ENCODE assay signal across 1 cellular context in the genomic region with DNA sequence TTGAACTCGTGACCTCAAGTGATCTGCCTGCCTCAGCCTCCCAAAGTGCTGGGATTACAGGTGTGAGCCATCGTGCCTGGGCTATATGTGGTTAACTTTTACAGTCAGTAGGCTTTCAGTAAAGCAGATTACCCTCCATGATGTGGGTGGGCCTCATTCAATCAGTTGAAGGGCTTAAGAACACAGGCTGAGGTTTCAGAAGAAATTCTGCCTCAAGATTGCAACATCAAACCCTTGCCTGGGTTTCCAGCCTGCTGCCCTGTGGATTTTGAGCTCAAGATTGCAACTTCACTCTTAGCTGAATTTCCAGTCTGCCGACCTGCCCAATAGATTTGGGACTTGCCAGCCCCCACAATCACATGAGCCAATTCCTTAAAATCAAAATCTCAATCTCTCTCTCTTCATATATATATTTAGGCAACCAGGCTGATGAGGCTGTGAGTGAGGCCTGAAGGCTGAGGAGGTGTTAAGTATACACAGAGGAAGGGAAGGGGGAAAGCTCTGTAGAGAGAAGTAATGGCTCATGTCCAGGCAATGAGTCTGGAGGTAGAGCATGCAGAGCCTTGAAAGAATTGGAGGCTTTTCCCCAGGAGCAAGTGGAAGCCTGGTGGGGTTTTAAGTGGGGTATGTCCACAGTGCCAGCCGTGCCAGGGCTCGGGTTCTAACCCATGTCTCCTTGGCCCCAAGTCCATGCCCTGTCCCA.
A peak's percentile ranks its signal among the peaks of the same experiment; 100 is the strongest.
TF ChIP-seq lines count a peak whose summit lies in the region.

No MANE protein-coding gene starts in this region.

TF ChIP-seq in HepG2, 621 proteins besides CTCF, POLR2A, EP300 and RAD21:
- TF ChIP-seq, protein P1, sequence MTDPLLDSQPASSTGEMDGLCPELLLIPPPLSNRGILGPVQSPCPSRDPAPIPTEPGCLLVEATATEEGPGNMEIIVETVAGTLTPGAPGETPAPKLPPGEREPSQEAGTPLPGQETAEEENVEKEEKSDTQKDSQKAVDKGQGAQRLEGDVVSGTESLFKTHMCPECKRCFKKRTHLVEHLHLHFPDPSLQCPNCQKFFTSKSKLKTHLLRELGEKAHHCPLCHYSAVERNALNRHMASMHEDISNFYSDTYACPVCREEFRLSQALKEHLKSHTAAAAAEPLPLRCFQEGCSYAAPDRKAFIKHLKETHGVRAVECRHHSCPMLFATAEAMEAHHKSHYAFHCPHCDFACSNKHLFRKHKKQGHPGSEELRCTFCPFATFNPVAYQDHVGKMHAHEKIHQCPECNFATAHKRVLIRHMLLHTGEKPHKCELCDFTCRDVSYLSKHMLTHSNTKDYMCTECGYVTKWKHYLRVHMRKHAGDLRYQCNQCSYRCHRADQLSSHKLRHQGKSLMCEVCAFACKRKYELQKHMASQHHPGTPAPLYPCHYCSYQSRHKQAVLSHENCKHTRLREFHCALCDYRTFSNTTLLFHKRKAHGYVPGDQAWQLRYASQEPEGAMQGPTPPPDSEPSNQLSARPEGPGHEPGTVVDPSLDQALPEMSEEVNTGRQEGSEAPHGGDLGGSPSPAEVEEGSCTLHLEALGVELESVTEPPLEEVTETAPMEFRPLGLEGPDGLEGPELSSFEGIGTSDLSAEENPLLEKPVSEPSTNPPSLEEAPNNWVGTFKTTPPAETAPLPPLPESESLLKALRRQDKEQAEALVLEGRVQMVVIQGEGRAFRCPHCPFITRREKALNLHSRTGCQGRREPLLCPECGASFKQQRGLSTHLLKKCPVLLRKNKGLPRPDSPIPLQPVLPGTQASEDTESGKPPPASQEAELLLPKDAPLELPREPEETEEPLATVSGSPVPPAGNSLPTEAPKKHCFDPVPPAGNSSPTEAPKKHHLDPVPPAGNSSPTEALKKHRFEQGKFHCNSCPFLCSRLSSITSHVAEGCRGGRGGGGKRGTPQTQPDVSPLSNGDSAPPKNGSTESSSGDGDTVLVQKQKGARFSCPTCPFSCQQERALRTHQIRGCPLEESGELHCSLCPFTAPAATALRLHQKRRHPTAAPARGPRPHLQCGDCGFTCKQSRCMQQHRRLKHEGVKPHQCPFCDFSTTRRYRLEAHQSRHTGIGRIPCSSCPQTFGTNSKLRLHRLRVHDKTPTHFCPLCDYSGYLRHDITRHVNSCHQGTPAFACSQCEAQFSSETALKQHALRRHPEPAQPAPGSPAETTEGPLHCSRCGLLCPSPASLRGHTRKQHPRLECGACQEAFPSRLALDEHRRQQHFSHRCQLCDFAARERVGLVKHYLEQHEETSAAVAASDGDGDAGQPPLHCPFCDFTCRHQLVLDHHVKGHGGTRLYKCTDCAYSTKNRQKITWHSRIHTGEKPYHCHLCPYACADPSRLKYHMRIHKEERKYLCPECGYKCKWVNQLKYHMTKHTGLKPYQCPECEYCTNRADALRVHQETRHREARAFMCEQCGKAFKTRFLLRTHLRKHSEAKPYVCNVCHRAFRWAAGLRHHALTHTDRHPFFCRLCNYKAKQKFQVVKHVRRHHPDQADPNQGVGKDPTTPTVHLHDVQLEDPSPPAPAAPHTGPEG (CRISPR knock-in tag; IDR thresholded peaks at IDR 0.05), result no peak
- peak; percentile 58 for TF ChIP-seq CEBPB (IDR thresholded peaks at IDR 0.05; ENCODE audit: borderline replicate concordance, low read depth, low read length)
- TF ChIP-seq HCFC1 (IDR thresholded peaks at IDR 0.05; ENCODE audit: low read depth, low read length), result no peak
- no peak for TF ChIP-seq ZFAT (CRISPR knock-in tag; conservative IDR thresholded peaks at IDR 0.05)
- TF ChIP-seq ISL2 (CRISPR knock-in tag; IDR thresholded peaks at IDR 0.05), result no peak
- 0 out of 2 replicates have a peak, but pooled peaks have one; percentile 9 for TF ChIP-seq ZMYM3 (CRISPR knock-in tag; IDR thresholded peaks at IDR 0.05)
- TF ChIP-seq, protein P2, sequence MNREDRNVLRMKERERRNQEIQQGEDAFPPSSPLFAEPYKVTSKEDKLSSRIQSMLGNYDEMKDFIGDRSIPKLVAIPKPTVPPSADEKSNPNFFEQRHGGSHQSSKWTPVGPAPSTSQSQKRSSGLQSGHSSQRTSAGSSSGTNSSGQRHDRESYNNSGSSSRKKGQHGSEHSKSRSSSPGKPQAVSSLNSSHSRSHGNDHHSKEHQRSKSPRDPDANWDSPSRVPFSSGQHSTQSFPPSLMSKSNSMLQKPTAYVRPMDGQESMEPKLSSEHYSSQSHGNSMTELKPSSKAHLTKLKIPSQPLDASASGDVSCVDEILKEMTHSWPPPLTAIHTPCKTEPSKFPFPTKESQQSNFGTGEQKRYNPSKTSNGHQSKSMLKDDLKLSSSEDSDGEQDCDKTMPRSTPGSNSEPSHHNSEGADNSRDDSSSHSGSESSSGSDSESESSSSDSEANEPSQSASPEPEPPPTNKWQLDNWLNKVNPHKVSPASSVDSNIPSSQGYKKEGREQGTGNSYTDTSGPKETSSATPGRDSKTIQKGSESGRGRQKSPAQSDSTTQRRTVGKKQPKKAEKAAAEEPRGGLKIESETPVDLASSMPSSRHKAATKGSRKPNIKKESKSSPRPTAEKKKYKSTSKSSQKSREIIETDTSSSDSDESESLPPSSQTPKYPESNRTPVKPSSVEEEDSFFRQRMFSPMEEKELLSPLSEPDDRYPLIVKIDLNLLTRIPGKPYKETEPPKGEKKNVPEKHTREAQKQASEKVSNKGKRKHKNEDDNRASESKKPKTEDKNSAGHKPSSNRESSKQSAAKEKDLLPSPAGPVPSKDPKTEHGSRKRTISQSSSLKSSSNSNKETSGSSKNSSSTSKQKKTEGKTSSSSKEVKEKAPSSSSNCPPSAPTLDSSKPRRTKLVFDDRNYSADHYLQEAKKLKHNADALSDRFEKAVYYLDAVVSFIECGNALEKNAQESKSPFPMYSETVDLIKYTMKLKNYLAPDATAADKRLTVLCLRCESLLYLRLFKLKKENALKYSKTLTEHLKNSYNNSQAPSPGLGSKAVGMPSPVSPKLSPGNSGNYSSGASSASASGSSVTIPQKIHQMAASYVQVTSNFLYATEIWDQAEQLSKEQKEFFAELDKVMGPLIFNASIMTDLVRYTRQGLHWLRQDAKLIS (CRISPR knock-in tag; IDR thresholded peaks at IDR 0.05), result no peak
- no peak for TF ChIP-seq ZNF720 (CRISPR knock-in tag; IDR thresholded peaks at IDR 0.05)
- TF ChIP-seq NFE2L1 (CRISPR knock-in tag; IDR thresholded peaks at IDR 0.05; ENCODE audit: borderline replicate concordance), result no peak
- TF ChIP-seq, protein P3, sequence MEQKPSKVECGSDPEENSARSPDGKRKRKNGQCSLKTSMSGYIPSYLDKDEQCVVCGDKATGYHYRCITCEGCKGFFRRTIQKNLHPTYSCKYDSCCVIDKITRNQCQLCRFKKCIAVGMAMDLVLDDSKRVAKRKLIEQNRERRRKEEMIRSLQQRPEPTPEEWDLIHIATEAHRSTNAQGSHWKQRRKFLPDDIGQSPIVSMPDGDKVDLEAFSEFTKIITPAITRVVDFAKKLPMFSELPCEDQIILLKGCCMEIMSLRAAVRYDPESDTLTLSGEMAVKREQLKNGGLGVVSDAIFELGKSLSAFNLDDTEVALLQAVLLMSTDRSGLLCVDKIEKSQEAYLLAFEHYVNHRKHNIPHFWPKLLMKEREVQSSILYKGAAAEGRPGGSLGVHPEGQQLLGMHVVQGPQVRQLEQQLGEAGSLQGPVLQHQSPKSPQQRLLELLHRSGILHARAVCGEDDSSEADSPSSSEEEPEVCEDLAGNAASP (CRISPR knock-in tag; IDR thresholded peaks at IDR 0.05; ENCODE audit: borderline replicate concordance), result no peak
- TF ChIP-seq ZNF33B (CRISPR knock-in tag; IDR thresholded peaks at IDR 0.05), result no peak
- no peak for TF ChIP-seq ZNF746 (CRISPR knock-in tag; IDR thresholded peaks at IDR 0.05)
- TF ChIP-seq CENPT (CRISPR knock-in tag; IDR thresholded peaks at IDR 0.05; ENCODE audit: low read depth), result no peak
- TF ChIP-seq, protein P4, sequence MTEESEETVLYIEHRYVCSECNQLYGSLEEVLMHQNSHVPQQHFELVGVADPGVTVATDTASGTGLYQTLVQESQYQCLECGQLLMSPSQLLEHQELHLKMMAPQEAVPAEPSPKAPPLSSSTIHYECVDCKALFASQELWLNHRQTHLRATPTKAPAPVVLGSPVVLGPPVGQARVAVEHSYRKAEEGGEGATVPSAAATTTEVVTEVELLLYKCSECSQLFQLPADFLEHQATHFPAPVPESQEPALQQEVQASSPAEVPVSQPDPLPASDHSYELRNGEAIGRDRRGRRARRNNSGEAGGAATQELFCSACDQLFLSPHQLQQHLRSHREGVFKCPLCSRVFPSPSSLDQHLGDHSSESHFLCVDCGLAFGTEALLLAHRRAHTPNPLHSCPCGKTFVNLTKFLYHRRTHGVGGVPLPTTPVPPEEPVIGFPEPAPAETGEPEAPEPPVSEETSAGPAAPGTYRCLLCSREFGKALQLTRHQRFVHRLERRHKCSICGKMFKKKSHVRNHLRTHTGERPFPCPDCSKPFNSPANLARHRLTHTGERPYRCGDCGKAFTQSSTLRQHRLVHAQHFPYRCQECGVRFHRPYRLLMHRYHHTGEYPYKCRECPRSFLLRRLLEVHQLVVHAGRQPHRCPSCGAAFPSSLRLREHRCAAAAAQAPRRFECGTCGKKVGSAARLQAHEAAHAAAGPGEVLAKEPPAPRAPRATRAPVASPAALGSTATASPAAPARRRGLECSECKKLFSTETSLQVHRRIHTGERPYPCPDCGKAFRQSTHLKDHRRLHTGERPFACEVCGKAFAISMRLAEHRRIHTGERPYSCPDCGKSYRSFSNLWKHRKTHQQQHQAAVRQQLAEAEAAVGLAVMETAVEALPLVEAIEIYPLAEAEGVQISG (CRISPR knock-in tag; IDR thresholded peaks at IDR 0.05), result no peak
- TF ChIP-seq FOSL2 (CRISPR knock-in tag; IDR thresholded peaks at IDR 0.05), result no peak
- TF ChIP-seq, protein P5, sequence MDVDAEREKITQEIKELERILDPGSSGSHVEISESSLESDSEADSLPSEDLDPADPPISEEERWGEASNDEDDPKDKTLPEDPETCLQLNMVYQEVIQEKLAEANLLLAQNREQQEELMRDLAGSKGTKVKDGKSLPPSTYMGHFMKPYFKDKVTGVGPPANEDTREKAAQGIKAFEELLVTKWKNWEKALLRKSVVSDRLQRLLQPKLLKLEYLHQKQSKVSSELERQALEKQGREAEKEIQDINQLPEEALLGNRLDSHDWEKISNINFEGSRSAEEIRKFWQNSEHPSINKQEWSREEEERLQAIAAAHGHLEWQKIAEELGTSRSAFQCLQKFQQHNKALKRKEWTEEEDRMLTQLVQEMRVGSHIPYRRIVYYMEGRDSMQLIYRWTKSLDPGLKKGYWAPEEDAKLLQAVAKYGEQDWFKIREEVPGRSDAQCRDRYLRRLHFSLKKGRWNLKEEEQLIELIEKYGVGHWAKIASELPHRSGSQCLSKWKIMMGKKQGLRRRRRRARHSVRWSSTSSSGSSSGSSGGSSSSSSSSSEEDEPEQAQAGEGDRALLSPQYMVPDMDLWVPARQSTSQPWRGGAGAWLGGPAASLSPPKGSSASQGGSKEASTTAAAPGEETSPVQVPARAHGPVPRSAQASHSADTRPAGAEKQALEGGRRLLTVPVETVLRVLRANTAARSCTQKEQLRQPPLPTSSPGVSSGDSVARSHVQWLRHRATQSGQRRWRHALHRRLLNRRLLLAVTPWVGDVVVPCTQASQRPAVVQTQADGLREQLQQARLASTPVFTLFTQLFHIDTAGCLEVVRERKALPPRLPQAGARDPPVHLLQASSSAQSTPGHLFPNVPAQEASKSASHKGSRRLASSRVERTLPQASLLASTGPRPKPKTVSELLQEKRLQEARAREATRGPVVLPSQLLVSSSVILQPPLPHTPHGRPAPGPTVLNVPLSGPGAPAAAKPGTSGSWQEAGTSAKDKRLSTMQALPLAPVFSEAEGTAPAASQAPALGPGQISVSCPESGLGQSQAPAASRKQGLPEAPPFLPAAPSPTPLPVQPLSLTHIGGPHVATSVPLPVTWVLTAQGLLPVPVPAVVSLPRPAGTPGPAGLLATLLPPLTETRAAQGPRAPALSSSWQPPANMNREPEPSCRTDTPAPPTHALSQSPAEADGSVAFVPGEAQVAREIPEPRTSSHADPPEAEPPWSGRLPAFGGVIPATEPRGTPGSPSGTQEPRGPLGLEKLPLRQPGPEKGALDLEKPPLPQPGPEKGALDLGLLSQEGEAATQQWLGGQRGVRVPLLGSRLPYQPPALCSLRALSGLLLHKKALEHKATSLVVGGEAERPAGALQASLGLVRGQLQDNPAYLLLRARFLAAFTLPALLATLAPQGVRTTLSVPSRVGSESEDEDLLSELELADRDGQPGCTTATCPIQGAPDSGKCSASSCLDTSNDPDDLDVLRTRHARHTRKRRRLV (CRISPR knock-in tag; IDR thresholded peaks at IDR 0.05), result no peak
